Comparison of ENCODE assay signal across 15 cellular contexts in the genomic region with DNA sequence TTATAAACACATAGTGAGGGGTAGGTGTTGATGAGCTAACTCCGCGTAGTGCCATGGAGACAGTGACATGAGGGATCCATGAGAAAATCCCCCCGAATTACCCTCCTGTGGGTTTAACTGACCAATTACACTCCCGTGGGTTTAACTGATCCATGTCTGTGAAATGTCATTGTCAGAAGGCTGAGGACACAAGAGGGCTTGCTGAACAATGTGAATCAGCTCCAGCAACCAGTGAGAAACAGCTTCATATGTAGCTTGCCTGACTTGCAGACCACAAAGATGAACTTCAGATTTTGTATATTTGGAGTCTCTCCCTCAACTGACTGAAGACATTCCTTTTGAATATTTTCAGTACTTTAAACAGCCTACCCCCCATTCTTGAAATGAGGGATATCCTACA.
DNase-seq lines count a peak whose midpoint lies in the region; ATAC-seq and TF ChIP-seq lines count a peak whose summit lies in the region.
"Had no signal": no experiment of that assay in that cellular context is flagged by ENCODE, and none has a peak within 500 bp of the region (broad histone marks: within the 10 kb centered on the region; RNA-seq: fewer than 3 reads in every experiment).

No MANE protein-coding gene starts in this region.

- WGBS in thyroid gland, 2 donors: 91 to 95% methylated on average over 4 of the region's 4 CpGs

- H3K27me3 Mint-ChIP-seq in stimulated activated naive B cell treated with anti-CD40 and anti-IgM and Interleukin-4, amounts not matched to agents 10 μg/mL and 1 μg/mL and 100 μg/mL, for 72 hours: no peaks in the 10 kb centered on the region
- H3K27me3 Mint-ChIP-seq: CD4-positive, alpha-beta T cell had no signal

- H4K20me1 ChIP-seq in OCI-LY3 (ENCODE audit: insufficient read depth, low read length): no peaks in the 10 kb centered on the region

- H3K36me3 Mint-ChIP-seq in stimulated activated naive B cell treated with anti-CD40 and anti-IgM and Interleukin-4, amounts not matched to agents 10 μg/mL and 1 μg/mL and 100 μg/mL, for 72 hours: no peaks in the 10 kb centered on the region

- H3K36me3 ChIP-seq in OCI-LY3 (replicated peaks; ENCODE audit: low read depth, low read length) (no peaks in the 10 kb centered on the region), thyroid gland (peaks cover 0 to 25% of the 10 kb centered on the region in 2 donors)
- H3K36me3 ChIP-seq: BE2C had no signal

- intact Hi-C loops in thyroid gland (cut with DNase I): loop anchor here (10.0 kb wide), 1 partner anchor 144 kb away; a partner anchor contains a TSS

- no peaks in the 10 kb centered on the region for H3K79me2 ChIP-seq in OCI-LY3 (ENCODE audit: low read length)

- ATAC-seq in stimulated activated naive B cell treated with anti-CD40 and anti-IgM and Interleukin-4, amounts not matched to agents 10 μg/mL and 1 μg/mL and 100 μg/mL, for 72 hours (replicated peaks): peak; percentile 81 to 83
- ATAC-seq in HG02678 (IDR thresholded peaks at IDR 0.05; ENCODE audit: unreplicated experiment): no peak
- ATAC-seq: Panc1 had no signal

- H3K9ac ChIP-seq in OCI-LY3 (ENCODE audit: low read length): no peak overlapping the region
- H3K9ac ChIP-seq: SK-N-SH had no signal

- H3K4me1 Mint-ChIP-seq in stimulated activated naive B cell treated with anti-CD40 and anti-IgM and Interleukin-4, amounts not matched to agents 10 μg/mL and 1 μg/mL and 100 μg/mL, for 72 hours: no peaks in the 10 kb centered on the region

- TF ChIP-seq CTCF in OCI-LY3 (IDR thresholded peaks at IDR 0.05; ENCODE audit: low read depth, low read length) (no peak), thyroid gland (IDR thresholded peaks at IDR 0.05) (no peak)

- H3K4me1 ChIP-seq in OCI-LY3 (ENCODE audit: low read length) (peaks cover 27% of the 10 kb centered on the region), thyroid gland (peaks cover 0 to 8% of the 10 kb centered on the region in 2 donors)

- H3K27ac ChIP-seq in OCI-LY3 (ENCODE audit: low read length): no peak overlapping the region
- H3K27ac ChIP-seq in thyroid gland: no peak overlapping the region

- H3K27me3 ChIP-seq in OCI-LY3 (ENCODE audit: low read depth, low read length) (no peaks in the 10 kb centered on the region), thyroid gland (no peaks in the 10 kb centered on the region)
- H3K27me3 ChIP-seq: BE2C had no signal

- H3K9me3 ChIP-seq in OCI-LY3 (ENCODE audit: insufficient read depth, low read length): no peaks in the 10 kb centered on the region
- H3K9me3 ChIP-seq in thyroid gland: no peaks in the 10 kb centered on the region
- H3K9me3 ChIP-seq: BE2C, SK-N-SH had no signal

- peak; percentile 25 for DNase-seq in GM03348 (ENCODE audit: low spot score)
- peak; percentile 81 for DNase-seq in fibroblast of peridontal ligament (ENCODE audit: extremely low read depth)
- DNase-seq in stimulated activated naive B cell treated with anti-CD40 and anti-IgM and Interleukin-4, amounts not matched to agents 10 μg/mL and 1 μg/mL and 100 μg/mL, for 72 hours: peak; percentile 9
- no peak for DNase-seq in thyroid gland
- no peak for DNase-seq in 8988T
- DNase-seq: BE2C; CD4-positive, alpha-beta T cell; NCI-H1048; NCI-H146; NCI-H2081; NCI-H510A treated with DMSO at 0.1 percent for 48 hours; SK-N-SH had no signal

- peak overlapping the region; percentile 47 for H3K27ac Mint-ChIP-seq in stimulated activated naive B cell treated with anti-CD40 and anti-IgM and Interleukin-4, amounts not matched to agents 10 μg/mL and 1 μg/mL and 100 μg/mL, for 72 hours
- H3K27ac Mint-ChIP-seq: CD4-positive, alpha-beta T cell had no signal

- H3K9me3 Mint-ChIP-seq in stimulated activated naive B cell treated with anti-CD40 and anti-IgM and Interleukin-4, amounts not matched to agents 10 μg/mL and 1 μg/mL and 100 μg/mL, for 72 hours: no peaks in the 10 kb centered on the region
- H3K9me3 Mint-ChIP-seq: CD4-positive, alpha-beta T cell had no signal

- H3K4me3 Mint-ChIP-seq in stimulated activated naive B cell treated with anti-CD40 and anti-IgM and Interleukin-4, amounts not matched to agents 10 μg/mL and 1 μg/mL and 100 μg/mL, for 72 hours: no peak overlapping the region
- H3K4me3 Mint-ChIP-seq: CD4-positive, alpha-beta T cell had no signal

- H3K4me3 ChIP-seq in OCI-LY3 (ENCODE audit: low read length): no peak overlapping the region
- no peak overlapping the region for H3K4me3 ChIP-seq in thyroid gland (replicated peaks in 1 of 3)

- TF ChIP-seq POLR2A in thyroid gland (IDR thresholded peaks at IDR 0.05): no peak

- peak overlapping the region; percentile 36; the same call in 1 of the 2 replicates for H3K4me2 ChIP-seq in OCI-LY3 (ENCODE audit: low read length)
- H3K4me2 ChIP-seq: SK-N-SH had no signal

- peak overlapping the region; percentile 2; the same call in 1 of the 2 replicates for H2AFZ ChIP-seq in OCI-LY3 (ENCODE audit: low read depth, low read length)

Comparison
In these comparisons a context has a peak if more than half of its experiments do, and no peak if none do; other contexts are left out.
1. DNase-seq: peak in GM03348 (single experiment), fibroblast of peridontal ligament (single experiment) and stimulated activated naive B cell treated with anti-CD40 and anti-IgM and Interleukin-4, amounts not matched to agents 10 μg/mL and 1 μg/mL and 100 μg/mL, for 72 hours (single experiment); none in thyroid gland (0 of 2) and 8988T (single experiment).